1 cellular context compared by ENCODE assay signal in the genomic region with DNA sequence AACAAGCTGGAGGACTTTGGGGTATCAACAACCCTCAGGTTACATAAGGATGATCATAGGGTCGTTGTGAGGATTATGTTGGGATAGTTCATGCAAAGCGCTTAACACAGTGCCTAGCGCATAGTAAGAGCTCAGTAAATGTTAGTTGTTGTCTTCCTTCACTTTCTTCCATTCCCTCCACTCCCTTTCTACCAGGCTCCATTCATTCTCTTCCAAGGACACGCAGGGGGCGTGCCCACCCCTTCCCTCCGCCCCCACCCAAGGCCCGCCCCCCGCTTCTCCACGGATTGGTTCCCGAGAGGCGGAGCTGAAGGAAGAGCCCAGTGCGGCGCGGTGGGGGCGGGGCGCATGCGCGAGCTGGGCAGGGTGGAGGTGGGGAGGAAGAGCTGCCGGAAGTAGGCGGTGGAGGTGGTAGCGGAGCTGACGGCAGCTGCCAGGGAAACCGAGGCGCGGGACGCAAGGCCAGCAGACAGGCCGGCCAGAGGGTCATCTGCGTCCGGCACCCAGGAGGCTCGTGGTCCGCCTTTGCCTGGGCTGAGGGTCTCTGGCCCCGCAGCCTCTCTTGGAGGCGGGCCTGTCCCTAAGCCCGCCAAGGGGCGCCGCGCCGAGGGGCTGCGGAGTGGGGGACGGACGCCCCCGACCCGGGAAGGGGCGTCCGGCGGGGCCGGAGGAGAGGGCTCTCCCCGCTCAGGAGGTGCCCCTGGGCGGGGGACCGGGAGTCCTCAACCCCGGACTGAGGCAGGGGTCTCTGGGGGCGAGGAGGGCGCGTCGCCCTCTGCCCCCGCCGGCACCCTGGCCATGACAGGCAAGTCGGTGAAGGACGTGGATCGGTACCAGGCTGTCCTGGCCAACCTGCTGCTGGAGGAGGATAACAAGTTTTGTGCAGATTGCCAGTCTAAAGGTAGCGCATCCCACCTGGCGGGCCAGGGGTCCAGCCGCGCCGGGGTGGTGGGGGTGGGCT.
TF ChIP-seq lines count a peak whose summit lies in the region.

A gene (plus strand): TSS at position 405 of the 961 bp plus-strand sequence. CDS start 394 bp downstream, at position 799.

TF ChIP-seq in K562, 482 proteins besides CTCF, POLR2A, EP300 and RAD21 (continued from another document and continues in another):
- TF ChIP-seq HDAC2 (IDR thresholded peaks at IDR 0.05): no peak
- no peak for TF ChIP-seq RBM25 (IDR thresholded peaks at IDR 0.05; ENCODE audit: low read depth, low read length, severe bottlenecking)
- no peak for TF ChIP-seq ZBTB1 (CRISPR knock-in tag; IDR thresholded peaks at IDR 0.05; ENCODE audit: borderline replicate concordance, low read depth)
- no peak for TF ChIP-seq MCM3 (IDR thresholded peaks at IDR 0.05)
- 0 out of 2 replicates have a peak, but pooled peaks have one; percentile 51 for TF ChIP-seq RBM14 (IDR thresholded peaks at IDR 0.05; ENCODE audit: borderline replicate concordance, insufficient read depth, low read depth, low read length)
- TF ChIP-seq NCOA2 (IDR thresholded peaks at IDR 0.05; ENCODE audit: partially characterized antibody in 2 of 2): no peak
- no peak for TF ChIP-seq HMG20B (CRISPR knock-in tag; IDR thresholded peaks at IDR 0.05)
- TF ChIP-seq, protein P1, sequence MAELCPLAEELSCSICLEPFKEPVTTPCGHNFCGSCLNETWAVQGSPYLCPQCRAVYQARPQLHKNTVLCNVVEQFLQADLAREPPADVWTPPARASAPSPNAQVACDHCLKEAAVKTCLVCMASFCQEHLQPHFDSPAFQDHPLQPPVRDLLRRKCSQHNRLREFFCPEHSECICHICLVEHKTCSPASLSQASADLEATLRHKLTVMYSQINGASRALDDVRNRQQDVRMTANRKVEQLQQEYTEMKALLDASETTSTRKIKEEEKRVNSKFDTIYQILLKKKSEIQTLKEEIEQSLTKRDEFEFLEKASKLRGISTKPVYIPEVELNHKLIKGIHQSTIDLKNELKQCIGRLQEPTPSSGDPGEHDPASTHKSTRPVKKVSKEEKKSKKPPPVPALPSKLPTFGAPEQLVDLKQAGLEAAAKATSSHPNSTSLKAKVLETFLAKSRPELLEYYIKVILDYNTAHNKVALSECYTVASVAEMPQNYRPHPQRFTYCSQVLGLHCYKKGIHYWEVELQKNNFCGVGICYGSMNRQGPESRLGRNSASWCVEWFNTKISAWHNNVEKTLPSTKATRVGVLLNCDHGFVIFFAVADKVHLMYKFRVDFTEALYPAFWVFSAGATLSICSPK (IDR thresholded peaks at IDR 0.05; ENCODE audit: borderline replicate concordance): no peak
- TF ChIP-seq ZC3H4 (CRISPR knock-in tag; IDR thresholded peaks at IDR 0.05; ENCODE audit: borderline replicate concordance): no peak
- 0 out of 2 replicates have a peak, but pooled peaks have one; percentile 14 for TF ChIP-seq SIN3B (IDR thresholded peaks at IDR 0.05; ENCODE audit: low read depth)
- TF ChIP-seq STAG1 (CRISPR knock-in tag; IDR thresholded peaks at IDR 0.05; ENCODE audit: borderline replicate concordance): no peak
- TF ChIP-seq NFIX (CRISPR knock-in tag; IDR thresholded peaks at IDR 0.05; ENCODE audit: low read depth): no peak
- no peak for TF ChIP-seq FOXM1 (IDR thresholded peaks at IDR 0.05; ENCODE audit: low read depth)
- TF ChIP-seq FOXM1 (CRISPR knock-in tag; IDR thresholded peaks at IDR 0.05; ENCODE audit: low read depth): no peak; the same call in none of the 2 replicates
- no peak for TF ChIP-seq CBFA2T3 (IDR thresholded peaks at IDR 0.05)
- no peak for TF ChIP-seq RAD51 (IDR thresholded peaks at IDR 0.05; ENCODE audit: borderline replicate concordance, low read depth)
- TF ChIP-seq ZZZ3 (IDR thresholded peaks at IDR 0.05): no peak
- no peak for TF ChIP-seq SOX6 (IDR thresholded peaks at IDR 0.05)
- no peak for TF ChIP-seq KAT7 (CRISPR knock-in tag; IDR thresholded peaks at IDR 0.05; ENCODE audit: borderline replicate concordance)
- no peak for TF ChIP-seq CBFA2T2 (conservative IDR thresholded peaks at IDR 0.05)
- no peak for TF ChIP-seq BHLHE40 (IDR thresholded peaks at IDR 0.05; ENCODE audit: low read length)
- TF ChIP-seq KDM2B (CRISPR knock-in tag; IDR thresholded peaks at IDR 0.05): no peak
- no peak for TF ChIP-seq SRSF7 (optimal IDR thresholded peaks at IDR 0.05; ENCODE audit: low read depth, low read length)
- TF ChIP-seq GATAD2B (IDR thresholded peaks at IDR 0.05; ENCODE audit: borderline replicate concordance): no peak
- TF ChIP-seq, protein P2, sequence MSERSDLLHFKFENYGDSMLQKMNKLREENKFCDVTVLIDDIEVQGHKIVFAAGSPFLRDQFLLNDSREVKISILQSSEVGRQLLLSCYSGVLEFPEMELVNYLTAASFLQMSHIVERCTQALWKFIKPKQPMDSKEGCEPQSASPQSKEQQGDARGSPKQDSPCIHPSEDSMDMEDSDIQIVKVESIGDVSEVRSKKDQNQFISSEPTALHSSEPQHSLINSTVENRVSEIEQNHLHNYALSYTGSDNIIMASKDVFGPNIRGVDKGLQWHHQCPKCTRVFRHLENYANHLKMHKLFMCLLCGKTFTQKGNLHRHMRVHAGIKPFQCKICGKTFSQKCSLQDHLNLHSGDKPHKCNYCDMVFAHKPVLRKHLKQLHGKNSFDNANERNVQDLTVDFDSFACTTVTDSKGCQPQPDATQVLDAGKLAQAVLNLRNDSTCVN (CRISPR knock-in tag; IDR thresholded peaks at IDR 0.05): 0 out of 2 replicates have a peak, but pooled peaks have one; percentile 36
- no peak for TF ChIP-seq PHTF2 (CRISPR knock-in tag; IDR thresholded peaks at IDR 0.05)
- TF ChIP-seq CCNT2 (IDR thresholded peaks at IDR 0.05; ENCODE audit: borderline replicate concordance, extremely low read depth, insufficient read length, low read depth, low read length): peak; percentile 12
- no peak for TF ChIP-seq ELF4 (CRISPR knock-in tag; IDR thresholded peaks at IDR 0.05)
- no peak for TF ChIP-seq ARNT (IDR thresholded peaks at IDR 0.05)
- no peak for TF ChIP-seq PTRF (tag; IDR thresholded peaks at IDR 0.05)
- TF ChIP-seq, protein P3, sequence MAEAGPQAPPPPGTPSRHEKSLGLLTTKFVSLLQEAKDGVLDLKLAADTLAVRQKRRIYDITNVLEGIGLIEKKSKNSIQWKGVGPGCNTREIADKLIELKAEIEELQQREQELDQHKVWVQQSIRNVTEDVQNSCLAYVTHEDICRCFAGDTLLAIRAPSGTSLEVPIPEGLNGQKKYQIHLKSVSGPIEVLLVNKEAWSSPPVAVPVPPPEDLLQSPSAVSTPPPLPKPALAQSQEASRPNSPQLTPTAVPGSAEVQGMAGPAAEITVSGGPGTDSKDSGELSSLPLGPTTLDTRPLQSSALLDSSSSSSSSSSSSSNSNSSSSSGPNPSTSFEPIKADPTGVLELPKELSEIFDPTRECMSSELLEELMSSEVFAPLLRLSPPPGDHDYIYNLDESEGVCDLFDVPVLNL (CRISPR knock-in tag; IDR thresholded peaks at IDR 0.05; ENCODE audit: low read depth): no peak
- TF ChIP-seq ZNF274 (IDR thresholded peaks at IDR 0.05; ENCODE audit: borderline replicate concordance, low read depth, low read length): no peak
- TF ChIP-seq, protein P4, sequence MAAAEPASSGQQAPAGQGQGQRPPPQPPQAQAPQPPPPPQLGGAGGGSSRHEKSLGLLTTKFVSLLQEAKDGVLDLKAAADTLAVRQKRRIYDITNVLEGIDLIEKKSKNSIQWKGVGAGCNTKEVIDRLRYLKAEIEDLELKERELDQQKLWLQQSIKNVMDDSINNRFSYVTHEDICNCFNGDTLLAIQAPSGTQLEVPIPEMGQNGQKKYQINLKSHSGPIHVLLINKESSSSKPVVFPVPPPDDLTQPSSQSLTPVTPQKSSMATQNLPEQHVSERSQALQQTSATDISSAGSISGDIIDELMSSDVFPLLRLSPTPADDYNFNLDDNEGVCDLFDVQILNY (CRISPR knock-in tag; IDR thresholded peaks at IDR 0.05): no peak
- no peak for TF ChIP-seq CHCHD3 (CRISPR knock-in tag; IDR thresholded peaks at IDR 0.05)
- TF ChIP-seq, protein P5, sequence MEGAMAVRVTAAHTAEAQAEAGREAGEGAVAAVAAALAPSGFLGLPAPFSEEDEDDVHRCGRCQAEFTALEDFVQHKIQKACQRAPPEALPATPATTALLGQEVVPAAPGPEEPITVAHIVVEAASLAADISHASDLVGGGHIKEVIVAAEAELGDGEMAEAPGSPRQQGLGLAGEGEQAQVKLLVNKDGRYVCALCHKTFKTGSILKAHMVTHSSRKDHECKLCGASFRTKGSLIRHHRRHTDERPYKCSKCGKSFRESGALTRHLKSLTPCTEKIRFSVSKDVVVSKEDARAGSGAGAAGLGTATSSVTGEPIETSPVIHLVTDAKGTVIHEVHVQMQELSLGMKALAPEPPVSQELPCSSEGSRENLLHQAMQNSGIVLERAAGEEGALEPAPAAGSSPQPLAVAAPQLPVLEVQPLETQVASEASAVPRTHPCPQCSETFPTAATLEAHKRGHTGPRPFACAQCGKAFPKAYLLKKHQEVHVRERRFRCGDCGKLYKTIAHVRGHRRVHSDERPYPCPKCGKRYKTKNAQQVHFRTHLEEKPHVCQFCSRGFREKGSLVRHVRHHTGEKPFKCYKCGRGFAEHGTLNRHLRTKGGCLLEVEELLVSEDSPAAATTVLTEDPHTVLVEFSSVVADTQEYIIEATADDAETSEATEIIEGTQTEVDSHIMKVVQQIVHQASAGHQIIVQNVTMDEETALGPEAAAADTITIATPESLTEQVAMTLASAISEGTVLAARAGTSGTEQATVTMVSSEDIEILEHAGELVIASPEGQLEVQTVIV (CRISPR knock-in tag; IDR thresholded peaks at IDR 0.05; ENCODE audit: borderline replicate concordance): no peak
- no peak for TF ChIP-seq ZNF175 (CRISPR knock-in tag; IDR thresholded peaks at IDR 0.05; ENCODE audit: low read depth)
- TF ChIP-seq ZBTB8A (IDR thresholded peaks at IDR 0.05; ENCODE audit: partially characterized antibody): no peak
- TF ChIP-seq HNRNPL (IDR thresholded peaks at IDR 0.05; ENCODE audit: low read depth, low read length): no peak
- TF ChIP-seq GABPA (tag; conservative IDR thresholded peaks at IDR 0.05; ENCODE audit: low read depth): peak; percentile 87
- TF ChIP-seq, protein P6, sequence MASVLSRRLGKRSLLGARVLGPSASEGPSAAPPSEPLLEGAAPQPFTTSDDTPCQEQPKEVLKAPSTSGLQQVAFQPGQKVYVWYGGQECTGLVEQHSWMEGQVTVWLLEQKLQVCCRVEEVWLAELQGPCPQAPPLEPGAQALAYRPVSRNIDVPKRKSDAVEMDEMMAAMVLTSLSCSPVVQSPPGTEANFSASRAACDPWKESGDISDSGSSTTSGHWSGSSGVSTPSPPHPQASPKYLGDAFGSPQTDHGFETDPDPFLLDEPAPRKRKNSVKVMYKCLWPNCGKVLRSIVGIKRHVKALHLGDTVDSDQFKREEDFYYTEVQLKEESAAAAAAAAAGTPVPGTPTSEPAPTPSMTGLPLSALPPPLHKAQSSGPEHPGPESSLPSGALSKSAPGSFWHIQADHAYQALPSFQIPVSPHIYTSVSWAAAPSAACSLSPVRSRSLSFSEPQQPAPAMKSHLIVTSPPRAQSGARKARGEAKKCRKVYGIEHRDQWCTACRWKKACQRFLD (CRISPR knock-in tag; IDR thresholded peaks at IDR 0.05): no peak
- TF ChIP-seq, protein P7, sequence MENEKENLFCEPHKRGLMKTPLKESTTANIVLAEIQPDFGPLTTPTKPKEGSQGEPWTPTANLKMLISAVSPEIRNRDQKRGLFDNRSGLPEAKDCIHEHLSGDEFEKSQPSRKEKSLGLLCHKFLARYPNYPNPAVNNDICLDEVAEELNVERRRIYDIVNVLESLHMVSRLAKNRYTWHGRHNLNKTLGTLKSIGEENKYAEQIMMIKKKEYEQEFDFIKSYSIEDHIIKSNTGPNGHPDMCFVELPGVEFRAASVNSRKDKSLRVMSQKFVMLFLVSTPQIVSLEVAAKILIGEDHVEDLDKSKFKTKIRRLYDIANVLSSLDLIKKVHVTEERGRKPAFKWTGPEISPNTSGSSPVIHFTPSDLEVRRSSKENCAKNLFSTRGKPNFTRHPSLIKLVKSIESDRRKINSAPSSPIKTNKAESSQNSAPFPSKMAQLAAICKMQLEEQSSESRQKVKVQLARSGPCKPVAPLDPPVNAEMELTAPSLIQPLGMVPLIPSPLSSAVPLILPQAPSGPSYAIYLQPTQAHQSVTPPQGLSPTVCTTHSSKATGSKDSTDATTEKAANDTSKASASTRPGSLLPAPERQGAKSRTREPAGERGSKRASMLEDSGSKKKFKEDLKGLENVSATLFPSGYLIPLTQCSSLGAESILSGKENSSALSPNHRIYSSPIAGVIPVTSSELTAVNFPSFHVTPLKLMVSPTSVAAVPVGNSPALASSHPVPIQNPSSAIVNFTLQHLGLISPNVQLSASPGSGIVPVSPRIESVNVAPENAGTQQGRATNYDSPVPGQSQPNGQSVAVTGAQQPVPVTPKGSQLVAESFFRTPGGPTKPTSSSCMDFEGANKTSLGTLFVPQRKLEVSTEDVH (IDR thresholded peaks at IDR 0.05; ENCODE audit: low read depth, partially characterized antibody): no peak
- no peak for TF ChIP-seq MTA1 (IDR thresholded peaks at IDR 0.05; ENCODE audit: borderline replicate concordance)
- no peak for TF ChIP-seq CREBBP (IDR thresholded peaks at IDR 0.05; ENCODE audit: low read depth, low read length)
- no peak for TF ChIP-seq HNRNPLL (IDR thresholded peaks at IDR 0.05; ENCODE audit: low read depth, low read length, poor library complexity, severe bottlenecking)
- peak in 1 of 2 experiments; percentile 36; a peak in 1 of 4 replicates for TF ChIP-seq SRF (CRISPR knock-in tag; IDR thresholded peaks at IDR 0.05)
- peak; percentile 44 to 53 for TF ChIP-seq MAZ (CRISPR knock-in tag; conservative IDR thresholded peaks at IDR 0.05 in 1 of 2, IDR thresholded peaks at IDR 0.05 in 1 of 2)
- TF ChIP-seq ZNF347 (CRISPR knock-in tag; IDR thresholded peaks at IDR 0.05; ENCODE audit: low read depth): no peak
- TF ChIP-seq ETV1 (tag; conservative IDR thresholded peaks at IDR 0.05; ENCODE audit: low read depth): peak; percentile 90
- no peak for TF ChIP-seq MECOM (CRISPR knock-in tag; IDR thresholded peaks at IDR 0.05)
- TF ChIP-seq, protein P8, sequence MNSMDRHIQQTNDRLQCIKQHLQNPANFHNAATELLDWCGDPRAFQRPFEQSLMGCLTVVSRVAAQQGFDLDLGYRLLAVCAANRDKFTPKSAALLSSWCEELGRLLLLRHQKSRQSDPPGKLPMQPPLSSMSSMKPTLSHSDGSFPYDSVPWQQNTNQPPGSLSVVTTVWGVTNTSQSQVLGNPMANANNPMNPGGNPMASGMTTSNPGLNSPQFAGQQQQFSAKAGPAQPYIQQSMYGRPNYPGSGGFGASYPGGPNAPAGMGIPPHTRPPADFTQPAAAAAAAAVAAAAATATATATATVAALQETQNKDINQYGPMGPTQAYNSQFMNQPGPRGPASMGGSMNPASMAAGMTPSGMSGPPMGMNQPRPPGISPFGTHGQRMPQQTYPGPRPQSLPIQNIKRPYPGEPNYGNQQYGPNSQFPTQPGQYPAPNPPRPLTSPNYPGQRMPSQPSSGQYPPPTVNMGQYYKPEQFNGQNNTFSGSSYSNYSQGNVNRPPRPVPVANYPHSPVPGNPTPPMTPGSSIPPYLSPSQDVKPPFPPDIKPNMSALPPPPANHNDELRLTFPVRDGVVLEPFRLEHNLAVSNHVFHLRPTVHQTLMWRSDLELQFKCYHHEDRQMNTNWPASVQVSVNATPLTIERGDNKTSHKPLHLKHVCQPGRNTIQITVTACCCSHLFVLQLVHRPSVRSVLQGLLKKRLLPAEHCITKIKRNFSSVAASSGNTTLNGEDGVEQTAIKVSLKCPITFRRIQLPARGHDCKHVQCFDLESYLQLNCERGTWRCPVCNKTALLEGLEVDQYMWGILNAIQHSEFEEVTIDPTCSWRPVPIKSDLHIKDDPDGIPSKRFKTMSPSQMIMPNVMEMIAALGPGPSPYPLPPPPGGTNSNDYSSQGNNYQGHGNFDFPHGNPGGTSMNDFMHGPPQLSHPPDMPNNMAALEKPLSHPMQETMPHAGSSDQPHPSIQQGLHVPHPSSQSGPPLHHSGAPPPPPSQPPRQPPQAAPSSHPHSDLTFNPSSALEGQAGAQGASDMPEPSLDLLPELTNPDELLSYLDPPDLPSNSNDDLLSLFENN (IDR thresholded peaks at IDR 0.05; ENCODE audit: low read depth in 2 of 2, low read length in 2 of 2): 0 out of 4 replicates have a peak, but pooled peaks of 1 of the 2 experiments have one; percentile 22
- TF ChIP-seq MED1 (CRISPR knock-in tag; IDR thresholded peaks at IDR 0.05; ENCODE audit: borderline replicate concordance): no peak
